In the genomic region with DNA sequence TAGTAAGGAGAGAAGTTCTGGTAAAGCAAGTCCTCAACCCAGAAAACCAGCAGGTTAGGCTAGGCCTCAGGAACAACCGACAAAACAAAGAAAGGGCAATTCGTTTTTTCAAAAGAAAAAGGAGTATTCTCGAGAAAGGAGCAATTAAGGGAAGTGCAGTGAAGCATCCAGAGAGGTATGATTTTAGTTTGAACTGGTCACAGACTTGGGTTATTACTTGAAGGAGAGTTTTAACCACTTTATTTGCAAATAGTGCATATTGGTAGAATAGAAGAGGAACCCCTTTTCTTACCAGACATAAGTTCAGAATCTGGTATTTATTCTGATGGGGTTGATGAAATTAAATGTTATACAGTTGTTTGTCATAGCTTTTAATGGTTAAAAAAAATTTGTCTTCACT, we compare ENCODE assay signal across 19 cellular contexts.
A peak's percentile ranks its signal among the peaks of the same experiment; 100 is the strongest.
DNase-seq lines count a peak whose midpoint lies in the region; ATAC-seq and TF ChIP-seq lines count a peak whose summit lies in the region.
"Had no signal": no experiment of that assay in that cellular context is flagged by ENCODE, and none has a peak within 500 bp of the region (broad histone marks: within the 10 kb centered on the region; RNA-seq: fewer than 3 reads in every experiment).

No MANE protein-coding gene starts in this region.

- CTCF ChIA-PET in Caco-2 (lab: Charles Lee): no interaction called here

- no peaks in the 10 kb centered on the region for H3K4me1 ChIP-seq in Caco-2

- no peaks in the 10 kb centered on the region for H3K36me3 Mint-ChIP-seq in effector memory CD8-positive, alpha-beta T cell (ENCODE audit: insufficient read depth)
- H3K36me3 Mint-ChIP-seq in Caco-2 (ENCODE audit: insufficient read depth, unreplicated experiment): peaks cover 6% of the 10 kb centered on the region

- H3K9me3 Mint-ChIP-seq in effector memory CD8-positive, alpha-beta T cell: peaks cover 6 to 11% of the 10 kb centered on the region in 2 donors
- no peaks in the 10 kb centered on the region for H3K9me3 Mint-ChIP-seq in Caco-2 (ENCODE audit: unreplicated experiment)

- no peak overlapping the region for H3K4me3 ChIP-seq in Caco-2 (ENCODE audit: low read depth, low read length)

- TF ChIP-seq POLR2A in GM18505 (IDR thresholded peaks at IDR 0.05; ENCODE audit: borderline replicate concordance, extremely low read depth, insufficient read depth, insufficient read length): no peak

- H3K36me3 ChIP-seq in Caco-2 (ENCODE audit: control insufficient read depth, insufficient read depth, low read length): no peaks in the 10 kb centered on the region

- H3K4me1 Mint-ChIP-seq in effector memory CD8-positive, alpha-beta T cell (ENCODE audit: low read depth in 2 of 2): no peaks in the 10 kb centered on the region
- H3K4me1 Mint-ChIP-seq in Caco-2 (ENCODE audit: low read depth, unreplicated experiment): no peaks in the 10 kb centered on the region

- no peaks in the 10 kb centered on the region for H3K9me3 ChIP-seq in Caco-2

- BruUV-seq in Caco-2 (replicated peaks; lab: Mats Ljungman, UMichigan): no TSS peak

- intact Hi-C loops in Caco-2 (cut with micrococcal nuclease; ENCODE audit: unreplicated experiment): no loop called here

- peaks cover 0 to 6% of the 10 kb centered on the region in 2 donors for H3K27me3 Mint-ChIP-seq in effector memory CD8-positive, alpha-beta T cell
- H3K27me3 Mint-ChIP-seq in Caco-2 (ENCODE audit: insufficient read depth, unreplicated experiment): no peaks in the 10 kb centered on the region

- no peak for TF ChIP-seq CTCF in Caco-2 (IDR thresholded peaks at IDR 0.05; ENCODE audit: insufficient read depth in 1 of 2, low read depth in 1 of 2, low read length in 1 of 2, severe bottlenecking in 1 of 2, unreplicated experiment in 1 of 2)

- no peaks in the 10 kb centered on the region for H3K27me3 ChIP-seq in Caco-2 (replicated peaks; ENCODE audit: control insufficient read depth, insufficient read depth, low read length)

- H3K27ac Mint-ChIP-seq in effector memory CD8-positive, alpha-beta T cell: no peak overlapping the region
- H3K27ac Mint-ChIP-seq in Caco-2 (ENCODE audit: unreplicated experiment): no peak overlapping the region
- H3K27ac Mint-ChIP-seq: HFFc6 had no signal

- ATAC-seq in GM18505 (IDR thresholded peaks at IDR 0.05; ENCODE audit: unreplicated experiment): peak; percentile 68
- ATAC-seq in GM21526 (IDR thresholded peaks at IDR 0.05; ENCODE audit: low FRiP score, unreplicated experiment): peak; percentile 59
- ATAC-seq in HG03378 (IDR thresholded peaks at IDR 0.05; ENCODE audit: unreplicated experiment): peak; percentile 51
- no peak for ATAC-seq in effector memory CD8-positive, alpha-beta T cell (replicated peaks)
- no peak for ATAC-seq in HG02970 (IDR thresholded peaks at IDR 0.05; ENCODE audit: low FRiP score, unreplicated experiment)
- ATAC-seq in HG02763 (IDR thresholded peaks at IDR 0.05; ENCODE audit: unreplicated experiment): no peak

- DNase-seq in effector memory CD8-positive, alpha-beta T cell: no peak
- no peak for DNase-seq in Caco-2
- DNase-seq: ACHN; HFFc6; KBM-7; NCI-H1436; NCI-H2029; NCI-H2171; NCI-H446; NCI-H69; NK-92 treated with Interleukin-12 subunit alpha and Interleukin-12 subunit beta, amount 100 ng/mL, for 24 hours; OCI-M1; RPMI8226; SIG-M5 had no signal

- POLR2A ChIA-PET in Caco-2 (lab: Charles Lee): no interaction called here

- no peak overlapping the region for H3K4me3 Mint-ChIP-seq in effector memory CD8-positive, alpha-beta T cell
- H3K4me3 Mint-ChIP-seq in Caco-2 (ENCODE audit: unreplicated experiment): no peak overlapping the region
- H3K4me3 Mint-ChIP-seq: HFFc6 had no signal

Comparison
In these comparisons a context has a peak if more than half of its experiments do, and no peak if none do; other contexts are left out.
1. ATAC-seq: peak in GM18505 (single experiment), GM21526 (single experiment) and HG03378 (single experiment); none in effector memory CD8-positive, alpha-beta T cell (single experiment), HG02970 (single experiment) and HG02763 (single experiment).